33 cellular contexts compared by ENCODE assay signal in the genomic region with DNA sequence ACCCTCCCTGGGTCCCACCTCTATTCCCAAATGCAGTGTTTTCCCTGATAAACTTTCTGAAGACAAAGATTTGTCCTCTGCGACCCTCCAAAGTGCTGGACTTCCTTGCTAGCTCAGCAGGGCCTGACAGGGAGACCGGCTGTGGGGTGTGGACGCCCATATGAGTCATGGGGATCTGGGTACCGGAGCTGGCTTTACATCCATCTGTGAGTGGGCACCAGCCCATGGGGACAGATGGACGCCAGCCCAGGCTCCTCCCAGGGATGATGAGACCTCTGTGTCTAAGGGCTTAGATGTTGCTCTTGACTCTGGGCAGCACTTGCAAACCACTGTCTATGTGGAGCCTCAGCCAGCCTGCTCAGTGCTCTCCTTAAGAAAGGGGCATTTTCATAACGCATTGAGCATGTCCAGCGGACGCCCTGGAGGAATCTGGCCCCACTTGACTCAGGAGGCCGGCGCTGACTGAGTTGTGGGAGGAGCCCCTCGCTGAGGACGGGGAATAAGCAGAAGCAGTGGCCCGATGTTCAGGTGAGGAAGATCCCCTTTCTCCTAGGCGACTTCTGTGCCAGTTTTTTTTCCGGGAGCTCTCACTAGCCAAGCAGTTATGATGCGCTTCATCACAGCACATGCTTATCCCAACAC.
"Had no signal": no experiment of that assay in that cellular context is flagged by ENCODE, and none has a peak within 500 bp of the region (broad histone marks: within the 10 kb centered on the region; RNA-seq: fewer than 3 reads in every experiment).

No MANE protein-coding gene starts in this region.

- H3K27ac Mint-ChIP-seq: activated B cell treated with CpG ODN at 0.5 μM for 24 hours; activated CD4-positive, alpha-beta memory T cell treated with anti-CD3 and anti-CD28 coated beads for 36 hours; activated CD4-positive, alpha-beta T cell treated with anti-CD3 and anti-CD28 coated beads for 36 hours; activated CD4-positive, alpha-beta T cell treated with anti-CD3 and anti-CD28 coated beads, Interleukin-2, amount 10 ng/mL, durations not matched to agents 24 days and 14 days; activated CD8-positive, alpha-beta T cell treated with anti-CD3 and anti-CD28 coated beads, Interleukin-2, amount 10 ng/mL, durations not matched to agents 7 days and 5 days; activated naive CD8-positive, alpha-beta T cell; activated T-helper 17 cell treated with anti-CD3 and anti-CD28 coated beads, Interleukin-2, amount 50 U/mL, for 72 hours; brain; dendritic cell treated with granulocyte-macrophage colony-stimulating factor and Interleukin-4, amounts not matched to agents 40 ng/mL and 50 ng/mL, for 4 days; T-helper 17 cell; T-helper 2 cell treated with Interferon-gamma antibody and Interleukin-4, amounts not matched to agents 5 μg/mL and 100 μg/mL, for 36 hours had no signal

- H3K36me3 Mint-ChIP-seq: activated CD4-positive, alpha-beta memory T cell treated with anti-CD3 and anti-CD28 coated beads for 36 hours; activated naive CD8-positive, alpha-beta T cell; brain had no signal

- H3K4me1 Mint-ChIP-seq: activated B cell treated with CpG ODN at 0.5 μM for 24 hours; activated CD4-positive, alpha-beta T cell treated with anti-CD3 and anti-CD28 coated beads for 36 hours; activated CD4-positive, alpha-beta T cell treated with anti-CD3 and anti-CD28 coated beads, Interleukin-2, amount 10 ng/mL, durations not matched to agents 24 days and 14 days; activated T-helper 17 cell treated with anti-CD3 and anti-CD28 coated beads, Interleukin-2, amount 50 U/mL, for 72 hours; T-helper 17 cell had no signal

- H3K27ac ChIP-seq: ascending aorta, breast epithelium, cardiac muscle cell, coronary artery, dorsolateral prefrontal cortex, esophagus muscularis mucosa, foreskin keratinocyte, gastrocnemius medialis, WERI-Rb-1 had no signal

- H3K4me1 ChIP-seq: ascending aorta, breast epithelium, esophagus muscularis mucosa, foreskin keratinocyte, gastrocnemius medialis had no signal

- H3K4me3 Mint-ChIP-seq: activated B cell treated with CpG ODN at 0.5 μM for 24 hours; activated CD4-positive, alpha-beta memory T cell treated with anti-CD3 and anti-CD28 coated beads for 36 hours; activated CD4-positive, alpha-beta T cell treated with anti-CD3 and anti-CD28 coated beads for 36 hours; activated CD4-positive, alpha-beta T cell treated with anti-CD3 and anti-CD28 coated beads, Interleukin-2, amount 10 ng/mL, durations not matched to agents 24 days and 14 days; activated CD8-positive, alpha-beta T cell treated with anti-CD3 and anti-CD28 coated beads, Interleukin-2, amount 10 ng/mL, durations not matched to agents 7 days and 5 days; activated naive CD8-positive, alpha-beta T cell; activated T-cell treated with anti-CD3 and anti-CD28 coated beads, Interleukin-2, amount 50 U/mL, for 4 hours; activated T-helper 17 cell treated with anti-CD3 and anti-CD28 coated beads, Interleukin-2, amount 50 U/mL, for 72 hours; brain; dendritic cell treated with granulocyte-macrophage colony-stimulating factor and Interleukin-4, amounts not matched to agents 40 ng/mL and 50 ng/mL, for 4 days; T-helper 17 cell; T-helper 2 cell treated with Interferon-gamma antibody and Interleukin-4, amounts not matched to agents 5 μg/mL and 100 μg/mL, for 36 hours had no signal

- H3K9me3 Mint-ChIP-seq: activated CD4-positive, alpha-beta memory T cell treated with anti-CD3 and anti-CD28 coated beads for 36 hours; activated CD4-positive, alpha-beta T cell treated with anti-CD3 and anti-CD28 coated beads, Interleukin-2, amount 10 ng/mL, durations not matched to agents 24 days and 14 days; T-helper 2 cell treated with Interferon-gamma antibody and Interleukin-4, amounts not matched to agents 5 μg/mL and 100 μg/mL, for 36 hours had no signal

- H3K9me3 ChIP-seq: ascending aorta, esophagus muscularis mucosa, gastrocnemius medialis had no signal

- H3K27me3 ChIP-seq: ascending aorta, breast epithelium, cardiac muscle cell, esophagus muscularis mucosa, foreskin keratinocyte, gastrocnemius medialis had no signal

- ATAC-seq: activated CD4-positive, alpha-beta T cell treated with anti-CD3 and anti-CD28 coated beads for 36 hours; activated CD4-positive, CD25-positive, alpha-beta regulatory T cell treated with anti-CD3 and anti-CD28 coated beads, Interleukin-2, amount 50 U/mL, for 24 hours; activated CD8-positive, alpha-beta T cell treated with anti-CD3 and anti-CD28 coated beads, Interleukin-2, amount 10 ng/mL, durations not matched to agents 7 days and 5 days; activated T-cell treated with anti-CD3 and anti-CD28 coated beads, Interleukin-2, amount 50 U/mL, for 4 hours; activated T-helper 17 cell treated with anti-CD3 and anti-CD28 coated beads, Interleukin-2, amount 50 U/mL, for 72 hours; foreskin keratinocyte; gastrocnemius medialis; T-helper 17 cell had no signal

- H3K4me3 ChIP-seq: ascending aorta, breast epithelium, cardiac muscle cell, coronary artery, dorsolateral prefrontal cortex, esophagus muscularis mucosa, gastrocnemius medialis had no signal

- H3K27me3 Mint-ChIP-seq: activated B cell treated with CpG ODN at 0.5 μM for 24 hours; activated CD4-positive, alpha-beta memory T cell treated with anti-CD3 and anti-CD28 coated beads for 36 hours; activated CD4-positive, alpha-beta T cell treated with anti-CD3 and anti-CD28 coated beads, Interleukin-2, amount 10 ng/mL, durations not matched to agents 24 days and 14 days; activated naive CD8-positive, alpha-beta T cell; activated T-helper 17 cell treated with anti-CD3 and anti-CD28 coated beads, Interleukin-2, amount 50 U/mL, for 72 hours; dendritic cell treated with granulocyte-macrophage colony-stimulating factor and Interleukin-4, amounts not matched to agents 40 ng/mL and 50 ng/mL, for 4 days had no signal

- DNase-seq: activated B cell treated with CpG ODN at 0.5 μM for 24 hours; activated CD4-positive, alpha-beta memory T cell treated with anti-CD3 and anti-CD28 coated beads for 36 hours; activated CD4-positive, alpha-beta T cell treated with anti-CD3 and anti-CD28 coated beads for 36 hours; activated CD4-positive, alpha-beta T cell treated with anti-CD3 and anti-CD28 coated beads, Interleukin-2, amount 10 ng/mL, durations not matched to agents 24 days and 14 days; activated CD8-positive, alpha-beta T cell treated with anti-CD3 and anti-CD28 coated beads, Interleukin-2, amount 10 ng/mL, durations not matched to agents 7 days and 5 days; activated effector memory CD4-positive, alpha-beta T cell treated with Interleukin-2 at 50 U/mL for 16 hours; activated gamma-delta T cell treated with Interleukin-2 at 50 U/mL for 16 hours; activated naive CD4-positive, alpha-beta T cell treated with anti-CD3 and anti-CD28 coated beads, Interleukin-2, amount 50 U/mL, for 16 hours; activated naive CD4-positive, alpha-beta T cell treated with Interleukin-2 at 50 U/mL for 16 hours; activated T-cell treated with anti-CD3 and anti-CD28 coated beads, Interleukin-2, amount 50 U/mL, for 4 hours; central memory CD4-positive, alpha-beta T cell; cerebellar nuclear complex; dorsolateral prefrontal cortex; effector memory CD4-positive, alpha-beta T cell; erythroblast; foreskin keratinocyte; gastrocnemius medialis; glutamatergic neuron; T-helper 1 cell; T-helper 17 cell; T1000; WERI-Rb-1 had no signal

- H3K36me3 ChIP-seq: ascending aorta, breast epithelium, cardiac muscle cell, esophagus muscularis mucosa, gastrocnemius medialis, WERI-Rb-1 had no signal
